In the genomic region with DNA sequence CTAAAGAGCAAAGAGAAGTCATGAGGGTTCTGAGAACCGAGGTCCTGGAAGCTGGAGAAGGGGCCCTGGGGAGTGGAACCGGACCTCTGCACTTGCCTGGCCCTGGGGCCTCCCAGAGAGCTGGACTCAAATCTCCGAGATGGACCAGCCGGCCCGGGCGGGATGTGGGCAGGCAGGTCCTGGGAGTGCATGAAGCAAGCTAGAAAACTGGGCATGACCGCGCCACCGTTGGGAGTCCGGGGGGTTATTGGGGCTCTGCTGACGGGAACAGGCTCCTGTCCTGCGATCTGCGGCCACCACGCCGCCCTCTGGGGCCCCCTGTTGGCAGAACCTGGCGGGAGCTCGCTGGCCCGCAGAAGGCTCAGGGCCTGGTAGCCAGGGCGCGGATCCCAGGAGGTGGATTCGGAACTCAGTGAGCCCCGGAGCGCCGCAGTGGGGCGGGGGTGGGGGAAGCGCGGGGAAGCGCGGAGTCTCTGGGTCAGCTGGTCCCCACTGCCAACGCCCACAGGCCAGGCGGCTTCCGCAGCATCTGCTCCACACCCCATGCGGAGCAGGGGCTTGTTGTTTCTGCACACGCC, we compare ENCODE assay signal across 11 cellular contexts.
DNase-seq lines count a peak whose midpoint lies in the region; ATAC-seq, FAIRE-seq and TF ChIP-seq lines count a peak whose summit lies in the region.
"Had no signal": no experiment of that assay in that cellular context is flagged by ENCODE, and none has a peak within 500 bp of the region (broad histone marks: within the 10 kb centered on the region; RNA-seq: fewer than 3 reads in every experiment).

No MANE protein-coding gene starts in this region.

- DNase-seq in AG04449 (ENCODE audit: low read depth, low spot score), result no peak
- DNase-seq in GM12865 (ENCODE audit: low read depth), result no peak
- no peak for DNase-seq in brain microvascular endothelial cell
- peak; percentile 70 for DNase-seq in left kidney (ENCODE audit: low read depth, low spot score)
- DNase-seq in urothelium cell line (ENCODE audit: low spot score), result no peak
- DNase-seq in RWPE1 (ENCODE audit: low spot score), result no peak
- DNase-seq: KBM-7 had no signal

- POLR2A ChIA-PET in AG04449 (lab: Yijun Ruan, JAX) (no interaction called here), RWPE1 (lab: Yijun Ruan, JAX; ENCODE audit: low non-redundant PET) (no interaction called here)

- CTCF ChIA-PET in AG04449 (lab: Yijun Ruan, JAX) (no interaction called here), RWPE1 (lab: Yijun Ruan, JAX) (interaction anchor here (0.5 to 0.7 kb wide), 3 partner anchors 12 to 522 kb away, joined by 3 to 4 read pairs (median 3); no protein-coding TSS in a partner anchor)

- ATAC-seq in HG02840 (IDR thresholded peaks at IDR 0.05; ENCODE audit: low FRiP score, unreplicated experiment), result no peak
- no peak for ATAC-seq in HG03342 (IDR thresholded peaks at IDR 0.05; ENCODE audit: unreplicated experiment)
- ATAC-seq: esophagus mucosa had no signal

- in situ Hi-C loops in brain microvascular endothelial cell (cut with HindIII; ENCODE audit: low pct_ligation_motif_present, low sequenced_read_pairs), result no loop called here

- FAIRE-seq in urothelium cell line (lab: Jason Lieb, UNC), result no peak

- peaks cover 59% of the 10 kb centered on the region for H3K27me3 ChIP-seq in brain microvascular endothelial cell (replicated peaks)

- no peaks in the 10 kb centered on the region for H3K36me3 ChIP-seq in brain microvascular endothelial cell (replicated peaks)
- H3K36me3 ChIP-seq: tibial nerve had no signal

- H3K4me3 ChIP-seq in AG04449 (ENCODE audit: low read depth, low read length) (no peak overlapping the region), GM12865 (ENCODE audit: low read depth, low read length) (no peak overlapping the region), brain microvascular endothelial cell (ENCODE audit: low read depth, low read length) (no peak overlapping the region)
- H3K4me3 ChIP-seq: tibial nerve had no signal

- TF ChIP-seq CTCF in AG04449 (IDR thresholded peaks at IDR 0.05; ENCODE audit: insufficient read depth, low read length, missing control alignments) (peak; percentile 37), GM12865 (IDR thresholded peaks at IDR 0.05; ENCODE audit: insufficient read depth, low read depth, low read length, missing control alignments) (peak; percentile 35), brain microvascular endothelial cell (IDR thresholded peaks at IDR 0.05; ENCODE audit: low read depth, low read length, missing control alignments) (peak; percentile 48), RWPE1 (conservative IDR thresholded peaks at IDR 0.05; ENCODE audit: low read depth) (no peak)

- H3K27ac ChIP-seq in brain microvascular endothelial cell (no peak overlapping the region), RWPE1 (no peak overlapping the region)
